Comparison of ENCODE assay signal across 1 cellular context in the genomic region with DNA sequence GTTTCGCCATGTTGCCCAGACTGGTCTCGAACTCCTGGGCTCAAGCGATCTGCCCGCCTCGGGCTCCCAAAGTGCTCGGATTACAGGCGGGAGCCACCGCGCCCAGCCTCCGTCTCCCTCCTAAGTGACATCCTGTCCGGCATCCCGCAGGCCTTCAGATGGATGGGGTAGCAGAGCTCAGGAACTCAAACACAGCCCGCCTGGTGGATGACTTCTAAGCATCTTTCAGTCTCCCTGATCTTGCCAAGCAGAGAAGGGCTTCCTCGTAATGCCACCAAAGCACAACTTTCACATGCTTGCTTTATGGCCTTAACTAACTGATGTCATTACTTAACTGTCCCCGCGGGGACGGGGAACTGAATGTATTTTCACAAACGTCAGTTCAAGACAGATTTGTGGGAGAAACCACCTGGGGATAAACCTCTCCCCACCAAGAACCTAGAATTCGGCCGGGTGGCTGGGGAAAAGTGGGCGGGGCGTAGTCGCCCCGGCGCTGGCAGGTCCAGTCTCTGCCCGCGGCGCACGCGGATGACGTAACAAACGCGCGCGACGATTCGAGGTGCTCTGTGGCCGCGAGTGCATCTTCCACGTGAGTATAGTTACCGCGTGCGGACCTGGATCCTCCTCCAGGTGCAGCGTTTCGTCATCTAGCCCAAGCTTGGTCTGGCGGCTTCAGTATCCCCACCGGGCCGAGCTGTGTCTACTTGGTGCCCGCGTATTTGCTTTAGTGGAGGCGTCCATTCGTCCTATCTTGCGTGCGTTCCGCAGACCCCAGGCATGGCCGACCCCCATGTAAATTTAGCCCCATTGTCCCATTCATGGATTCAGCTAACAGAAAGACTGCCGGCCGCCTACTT.
TF ChIP-seq lines count a peak whose summit lies in the region.

A gene with protein sequence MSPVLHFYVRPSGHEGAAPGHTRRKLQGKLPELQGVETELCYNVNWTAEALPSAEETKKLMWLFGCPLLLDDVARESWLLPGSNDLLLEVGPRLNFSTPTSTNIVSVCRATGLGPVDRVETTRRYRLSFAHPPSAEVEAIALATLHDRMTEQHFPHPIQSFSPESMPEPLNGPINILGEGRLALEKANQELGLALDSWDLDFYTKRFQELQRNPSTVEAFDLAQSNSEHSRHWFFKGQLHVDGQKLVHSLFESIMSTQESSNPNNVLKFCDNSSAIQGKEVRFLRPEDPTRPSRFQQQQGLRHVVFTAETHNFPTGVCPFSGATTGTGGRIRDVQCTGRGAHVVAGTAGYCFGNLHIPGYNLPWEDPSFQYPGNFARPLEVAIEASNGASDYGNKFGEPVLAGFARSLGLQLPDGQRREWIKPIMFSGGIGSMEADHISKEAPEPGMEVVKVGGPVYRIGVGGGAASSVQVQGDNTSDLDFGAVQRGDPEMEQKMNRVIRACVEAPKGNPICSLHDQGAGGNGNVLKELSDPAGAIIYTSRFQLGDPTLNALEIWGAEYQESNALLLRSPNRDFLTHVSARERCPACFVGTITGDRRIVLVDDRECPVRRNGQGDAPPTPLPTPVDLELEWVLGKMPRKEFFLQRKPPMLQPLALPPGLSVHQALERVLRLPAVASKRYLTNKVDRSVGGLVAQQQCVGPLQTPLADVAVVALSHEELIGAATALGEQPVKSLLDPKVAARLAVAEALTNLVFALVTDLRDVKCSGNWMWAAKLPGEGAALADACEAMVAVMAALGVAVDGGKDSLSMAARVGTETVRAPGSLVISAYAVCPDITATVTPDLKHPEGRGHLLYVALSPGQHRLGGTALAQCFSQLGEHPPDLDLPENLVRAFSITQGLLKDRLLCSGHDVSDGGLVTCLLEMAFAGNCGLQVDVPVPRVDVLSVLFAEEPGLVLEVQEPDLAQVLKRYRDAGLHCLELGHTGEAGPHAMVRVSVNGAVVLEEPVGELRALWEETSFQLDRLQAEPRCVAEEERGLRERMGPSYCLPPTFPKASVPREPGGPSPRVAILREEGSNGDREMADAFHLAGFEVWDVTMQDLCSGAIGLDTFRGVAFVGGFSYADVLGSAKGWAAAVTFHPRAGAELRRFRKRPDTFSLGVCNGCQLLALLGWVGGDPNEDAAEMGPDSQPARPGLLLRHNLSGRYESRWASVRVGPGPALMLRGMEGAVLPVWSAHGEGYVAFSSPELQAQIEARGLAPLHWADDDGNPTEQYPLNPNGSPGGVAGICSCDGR (N-terminal part only) (plus strand): TSS at position 539 of the 857 bp plus-strand sequence. CDS start 4,649 bp downstream, outside the sequence.

TF ChIP-seq in K562, 482 proteins besides CTCF, POLR2A, EP300 and RAD21 (continued from another document and continues in another):
- TF ChIP-seq, protein P1, sequence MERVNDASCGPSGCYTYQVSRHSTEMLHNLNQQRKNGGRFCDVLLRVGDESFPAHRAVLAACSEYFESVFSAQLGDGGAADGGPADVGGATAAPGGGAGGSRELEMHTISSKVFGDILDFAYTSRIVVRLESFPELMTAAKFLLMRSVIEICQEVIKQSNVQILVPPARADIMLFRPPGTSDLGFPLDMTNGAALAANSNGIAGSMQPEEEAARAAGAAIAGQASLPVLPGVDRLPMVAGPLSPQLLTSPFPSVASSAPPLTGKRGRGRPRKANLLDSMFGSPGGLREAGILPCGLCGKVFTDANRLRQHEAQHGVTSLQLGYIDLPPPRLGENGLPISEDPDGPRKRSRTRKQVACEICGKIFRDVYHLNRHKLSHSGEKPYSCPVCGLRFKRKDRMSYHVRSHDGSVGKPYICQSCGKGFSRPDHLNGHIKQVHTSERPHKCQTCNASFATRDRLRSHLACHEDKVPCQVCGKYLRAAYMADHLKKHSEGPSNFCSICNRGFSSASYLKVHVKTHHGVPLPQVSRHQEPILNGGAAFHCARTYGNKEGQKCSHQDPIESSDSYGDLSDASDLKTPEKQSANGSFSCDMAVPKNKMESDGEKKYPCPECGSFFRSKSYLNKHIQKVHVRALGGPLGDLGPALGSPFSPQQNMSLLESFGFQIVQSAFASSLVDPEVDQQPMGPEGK (CRISPR knock-in tag; IDR thresholded peaks at IDR 0.05; ENCODE audit: borderline replicate concordance): no peak
- TF ChIP-seq, protein P2, sequence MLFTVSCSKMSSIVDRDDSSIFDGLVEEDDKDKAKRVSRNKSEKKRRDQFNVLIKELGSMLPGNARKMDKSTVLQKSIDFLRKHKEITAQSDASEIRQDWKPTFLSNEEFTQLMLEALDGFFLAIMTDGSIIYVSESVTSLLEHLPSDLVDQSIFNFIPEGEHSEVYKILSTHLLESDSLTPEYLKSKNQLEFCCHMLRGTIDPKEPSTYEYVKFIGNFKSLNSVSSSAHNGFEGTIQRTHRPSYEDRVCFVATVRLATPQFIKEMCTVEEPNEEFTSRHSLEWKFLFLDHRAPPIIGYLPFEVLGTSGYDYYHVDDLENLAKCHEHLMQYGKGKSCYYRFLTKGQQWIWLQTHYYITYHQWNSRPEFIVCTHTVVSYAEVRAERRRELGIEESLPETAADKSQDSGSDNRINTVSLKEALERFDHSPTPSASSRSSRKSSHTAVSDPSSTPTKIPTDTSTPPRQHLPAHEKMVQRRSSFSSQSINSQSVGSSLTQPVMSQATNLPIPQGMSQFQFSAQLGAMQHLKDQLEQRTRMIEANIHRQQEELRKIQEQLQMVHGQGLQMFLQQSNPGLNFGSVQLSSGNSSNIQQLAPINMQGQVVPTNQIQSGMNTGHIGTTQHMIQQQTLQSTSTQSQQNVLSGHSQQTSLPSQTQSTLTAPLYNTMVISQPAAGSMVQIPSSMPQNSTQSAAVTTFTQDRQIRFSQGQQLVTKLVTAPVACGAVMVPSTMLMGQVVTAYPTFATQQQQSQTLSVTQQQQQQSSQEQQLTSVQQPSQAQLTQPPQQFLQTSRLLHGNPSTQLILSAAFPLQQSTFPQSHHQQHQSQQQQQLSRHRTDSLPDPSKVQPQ (CRISPR knock-in tag; IDR thresholded peaks at IDR 0.05; ENCODE audit: borderline replicate concordance): no peak
- peak; percentile 80 for TF ChIP-seq TBP (optimal IDR thresholded peaks at IDR 0.05; ENCODE audit: low read depth, low read length)
- TF ChIP-seq, protein P3, sequence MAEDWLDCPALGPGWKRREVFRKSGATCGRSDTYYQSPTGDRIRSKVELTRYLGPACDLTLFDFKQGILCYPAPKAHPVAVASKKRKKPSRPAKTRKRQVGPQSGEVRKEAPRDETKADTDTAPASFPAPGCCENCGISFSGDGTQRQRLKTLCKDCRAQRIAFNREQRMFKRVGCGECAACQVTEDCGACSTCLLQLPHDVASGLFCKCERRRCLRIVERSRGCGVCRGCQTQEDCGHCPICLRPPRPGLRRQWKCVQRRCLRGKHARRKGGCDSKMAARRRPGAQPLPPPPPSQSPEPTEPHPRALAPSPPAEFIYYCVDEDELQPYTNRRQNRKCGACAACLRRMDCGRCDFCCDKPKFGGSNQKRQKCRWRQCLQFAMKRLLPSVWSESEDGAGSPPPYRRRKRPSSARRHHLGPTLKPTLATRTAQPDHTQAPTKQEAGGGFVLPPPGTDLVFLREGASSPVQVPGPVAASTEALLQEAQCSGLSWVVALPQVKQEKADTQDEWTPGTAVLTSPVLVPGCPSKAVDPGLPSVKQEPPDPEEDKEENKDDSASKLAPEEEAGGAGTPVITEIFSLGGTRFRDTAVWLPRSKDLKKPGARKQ (CRISPR knock-in tag; IDR thresholded peaks at IDR 0.05): no peak
- TF ChIP-seq MAFK (IDR thresholded peaks at IDR 0.05; ENCODE audit: low read length): no peak
- no peak for TF ChIP-seq TAL1 (IDR thresholded peaks at IDR 0.05)
- peak; percentile 93 for TF ChIP-seq MXI1 (IDR thresholded peaks at IDR 0.05; ENCODE audit: low read depth, low read length)
- peak; percentile 39 for TF ChIP-seq POLR2B (IDR thresholded peaks at IDR 0.05; ENCODE audit: low read depth, partially characterized antibody)
- peak; percentile 97 for TF ChIP-seq ATF1 (CRISPR knock-in tag; IDR thresholded peaks at IDR 0.05)
- TF ChIP-seq ATF1 (tag; IDR thresholded peaks at IDR 0.05): peak; percentile 99
- TF ChIP-seq ZNF175 (CRISPR knock-in tag; IDR thresholded peaks at IDR 0.05; ENCODE audit: low read depth): no peak
- TF ChIP-seq, protein P4, sequence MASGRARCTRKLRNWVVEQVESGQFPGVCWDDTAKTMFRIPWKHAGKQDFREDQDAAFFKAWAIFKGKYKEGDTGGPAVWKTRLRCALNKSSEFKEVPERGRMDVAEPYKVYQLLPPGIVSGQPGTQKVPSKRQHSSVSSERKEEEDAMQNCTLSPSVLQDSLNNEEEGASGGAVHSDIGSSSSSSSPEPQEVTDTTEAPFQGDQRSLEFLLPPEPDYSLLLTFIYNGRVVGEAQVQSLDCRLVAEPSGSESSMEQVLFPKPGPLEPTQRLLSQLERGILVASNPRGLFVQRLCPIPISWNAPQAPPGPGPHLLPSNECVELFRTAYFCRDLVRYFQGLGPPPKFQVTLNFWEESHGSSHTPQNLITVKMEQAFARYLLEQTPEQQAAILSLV (tag; IDR thresholded peaks at IDR 0.05): no peak
- no peak for TF ChIP-seq ILF3 (IDR thresholded peaks at IDR 0.05; ENCODE audit: borderline replicate concordance)
- no peak for TF ChIP-seq ZNF79 (CRISPR knock-in tag; IDR thresholded peaks at IDR 0.05; ENCODE audit: low read depth)
- TF ChIP-seq, protein P5, sequence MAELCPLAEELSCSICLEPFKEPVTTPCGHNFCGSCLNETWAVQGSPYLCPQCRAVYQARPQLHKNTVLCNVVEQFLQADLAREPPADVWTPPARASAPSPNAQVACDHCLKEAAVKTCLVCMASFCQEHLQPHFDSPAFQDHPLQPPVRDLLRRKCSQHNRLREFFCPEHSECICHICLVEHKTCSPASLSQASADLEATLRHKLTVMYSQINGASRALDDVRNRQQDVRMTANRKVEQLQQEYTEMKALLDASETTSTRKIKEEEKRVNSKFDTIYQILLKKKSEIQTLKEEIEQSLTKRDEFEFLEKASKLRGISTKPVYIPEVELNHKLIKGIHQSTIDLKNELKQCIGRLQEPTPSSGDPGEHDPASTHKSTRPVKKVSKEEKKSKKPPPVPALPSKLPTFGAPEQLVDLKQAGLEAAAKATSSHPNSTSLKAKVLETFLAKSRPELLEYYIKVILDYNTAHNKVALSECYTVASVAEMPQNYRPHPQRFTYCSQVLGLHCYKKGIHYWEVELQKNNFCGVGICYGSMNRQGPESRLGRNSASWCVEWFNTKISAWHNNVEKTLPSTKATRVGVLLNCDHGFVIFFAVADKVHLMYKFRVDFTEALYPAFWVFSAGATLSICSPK (IDR thresholded peaks at IDR 0.05; ENCODE audit: borderline replicate concordance): no peak
- TF ChIP-seq, protein P6, sequence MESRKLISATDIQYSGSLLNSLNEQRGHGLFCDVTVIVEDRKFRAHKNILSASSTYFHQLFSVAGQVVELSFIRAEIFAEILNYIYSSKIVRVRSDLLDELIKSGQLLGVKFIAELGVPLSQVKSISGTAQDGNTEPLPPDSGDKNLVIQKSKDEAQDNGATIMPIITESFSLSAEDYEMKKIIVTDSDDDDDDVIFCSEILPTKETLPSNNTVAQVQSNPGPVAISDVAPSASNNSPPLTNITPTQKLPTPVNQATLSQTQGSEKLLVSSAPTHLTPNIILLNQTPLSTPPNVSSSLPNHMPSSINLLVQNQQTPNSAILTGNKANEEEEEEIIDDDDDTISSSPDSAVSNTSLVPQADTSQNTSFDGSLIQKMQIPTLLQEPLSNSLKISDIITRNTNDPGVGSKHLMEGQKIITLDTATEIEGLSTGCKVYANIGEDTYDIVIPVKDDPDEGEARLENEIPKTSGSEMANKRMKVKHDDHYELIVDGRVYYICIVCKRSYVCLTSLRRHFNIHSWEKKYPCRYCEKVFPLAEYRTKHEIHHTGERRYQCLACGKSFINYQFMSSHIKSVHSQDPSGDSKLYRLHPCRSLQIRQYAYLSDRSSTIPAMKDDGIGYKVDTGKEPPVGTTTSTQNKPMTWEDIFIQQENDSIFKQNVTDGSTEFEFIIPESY (CRISPR knock-in tag; IDR thresholded peaks at IDR 0.05): no peak
- TF ChIP-seq, protein P7, sequence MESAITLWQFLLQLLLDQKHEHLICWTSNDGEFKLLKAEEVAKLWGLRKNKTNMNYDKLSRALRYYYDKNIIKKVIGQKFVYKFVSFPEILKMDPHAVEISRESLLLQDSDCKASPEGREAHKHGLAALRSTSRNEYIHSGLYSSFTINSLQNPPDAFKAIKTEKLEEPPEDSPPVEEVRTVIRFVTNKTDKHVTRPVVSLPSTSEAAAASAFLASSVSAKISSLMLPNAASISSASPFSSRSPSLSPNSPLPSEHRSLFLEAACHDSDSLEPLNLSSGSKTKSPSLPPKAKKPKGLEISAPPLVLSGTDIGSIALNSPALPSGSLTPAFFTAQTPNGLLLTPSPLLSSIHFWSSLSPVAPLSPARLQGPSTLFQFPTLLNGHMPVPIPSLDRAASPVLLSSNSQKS (CRISPR knock-in tag; IDR thresholded peaks at IDR 0.05): no peak
- TF ChIP-seq THRAP3 (IDR thresholded peaks at IDR 0.05; ENCODE audit: borderline replicate concordance): no peak
- no peak for TF ChIP-seq NFE2 (IDR thresholded peaks at IDR 0.05; ENCODE audit: low read depth)
- TF ChIP-seq NEUROD1 (IDR thresholded peaks at IDR 0.05; ENCODE audit: borderline replicate concordance, low read depth, low read length, partially characterized antibody): peak; percentile 24
